In genomic region chr10:804191-804781, GRCh38 we compare ENCODE assay signal across 1 cellular context.
TF ChIP-seq lines count a peak whose summit lies in the region.

No MANE protein-coding gene starts in this region.

TF ChIP-seq in GM23338, 12 proteins besides CTCF, POLR2A, EP300 and RAD21 (continued from another document):
- TF ChIP-seq ZNF462 (CRISPR knock-in tag; IDR thresholded peaks at IDR 0.05) (no peak), EZH2 (IDR thresholded peaks at IDR 0.05; ENCODE audit: low read depth, unreplicated experiment) (no peak), ZNF114 (CRISPR knock-in tag; IDR thresholded peaks at IDR 0.05) (no peak), ETS1 (IDR thresholded peaks at IDR 0.05) (no peak), ZNF331 (CRISPR knock-in tag; IDR thresholded peaks at IDR 0.05; ENCODE audit: low read depth) (no peak), STAT1 (IDR thresholded peaks at IDR 0.05; ENCODE audit: unreplicated experiment) (no peak)
TF ChIP-seq in GM23338: peak in this region for 0.
